ENCODE assay signal across 8 cellular contexts in the genomic region with DNA sequence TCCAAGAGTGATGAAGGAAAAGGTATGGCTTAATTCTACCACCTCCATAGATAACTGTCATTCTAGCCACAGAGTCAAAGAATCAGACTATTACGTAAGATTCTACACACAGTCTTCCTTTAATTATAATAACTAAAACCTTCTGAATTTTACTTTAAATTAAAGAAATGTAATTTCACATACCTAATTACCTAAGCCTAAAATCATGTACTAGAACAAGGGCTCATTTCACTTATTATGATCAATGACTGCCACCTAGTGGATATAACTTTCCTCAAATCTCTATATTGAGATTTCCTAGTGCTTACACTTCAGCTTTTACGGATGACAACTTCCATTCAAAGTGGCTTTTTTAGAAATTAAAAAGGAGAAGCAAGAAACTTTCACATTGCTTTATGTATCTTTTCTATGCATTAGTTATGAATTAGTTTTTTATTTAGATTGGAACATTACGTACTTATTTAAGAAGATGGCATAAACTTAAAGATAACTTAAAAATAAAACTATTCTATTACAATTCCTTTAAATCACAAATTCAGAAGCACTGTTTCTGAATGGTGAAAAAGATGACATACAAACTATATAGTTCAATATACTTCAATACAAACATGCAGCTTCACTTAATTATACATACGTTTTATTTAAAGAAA.
A peak's percentile ranks its signal among the peaks of the same experiment; 100 is the strongest.
DNase-seq lines count a peak whose midpoint lies in the region; ATAC-seq and TF ChIP-seq lines count a peak whose summit lies in the region.

No MANE protein-coding gene starts in this region.

- H3K4me3 ChIP-seq in retinal pigment epithelial cell (ENCODE audit: low read length), result no peak overlapping the region

- DNase-seq in AG08396 (ENCODE audit: low spot score) (peak; percentile 13), MV-4-11 (lab: John Stamatoyannopoulos, UW) (peak; percentile 48), SW480 (ENCODE audit: low spot score) (peak; percentile 53), germinal center (ENCODE audit: low spot score) (peak; percentile 24), retinal pigment epithelial cell (ENCODE audit: low read depth) (peak; percentile 3)

- ATAC-seq in GM18870 (IDR thresholded peaks at IDR 0.05; ENCODE audit: unreplicated experiment) (peak; percentile 56), GM19452 (IDR thresholded peaks at IDR 0.05; ENCODE audit: unreplicated experiment) (no peak), HG02870 (IDR thresholded peaks at IDR 0.05; ENCODE audit: unreplicated experiment) (no peak)

- peak; percentile 51 for TF ChIP-seq CTCF in retinal pigment epithelial cell (conservative IDR thresholded peaks at IDR 0.05; ENCODE audit: low read depth, low read length)

Comparison
In these comparisons a context has a peak if more than half of its experiments do, and no peak if none do; other contexts are left out.
1. DNase-seq: peak in every context shown above with its lines; median percentile 53 in SW480; 48 in MV-4-11; 24 in germinal center; 13 in AG08396; 3 in retinal pigment epithelial cell.